ENCODE assay signal across 1 cellular context in the genomic region with DNA sequence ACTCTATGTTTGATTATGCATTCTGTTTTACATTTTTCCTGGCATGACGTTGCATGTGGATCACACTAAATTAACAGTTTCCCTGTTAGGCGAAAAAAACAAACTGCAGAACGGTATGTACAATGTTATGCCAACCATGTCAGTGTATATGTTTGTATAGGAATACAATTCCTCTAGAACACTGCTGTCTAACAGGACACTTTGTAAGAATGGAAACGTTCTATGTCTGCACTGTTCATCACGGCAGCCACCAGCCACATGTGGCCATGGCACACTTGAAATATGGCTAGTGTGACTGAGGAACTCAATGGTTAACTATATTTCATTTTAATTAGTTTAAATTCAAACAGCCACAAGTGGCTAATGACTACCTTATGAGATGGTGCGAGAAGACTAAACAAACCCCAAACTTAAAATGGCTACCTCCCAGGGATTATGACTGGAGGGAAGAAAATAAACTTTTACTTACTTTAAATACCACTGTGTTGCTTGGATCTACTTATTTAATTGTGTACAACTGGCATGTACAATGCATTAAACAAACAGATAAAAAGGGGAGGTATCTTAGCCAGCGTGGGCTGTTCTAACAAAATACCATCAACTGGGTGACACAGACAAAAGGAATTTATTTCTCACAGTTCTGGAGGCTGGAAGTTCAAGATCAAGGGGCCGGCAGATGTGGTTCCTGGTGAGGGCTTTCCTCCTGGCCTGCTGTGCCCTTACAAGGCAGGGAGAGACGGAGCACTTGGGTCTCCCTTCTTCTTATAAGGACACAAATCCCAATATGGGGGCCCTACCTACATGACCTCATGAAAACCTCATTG.
TF ChIP-seq lines count a peak whose summit lies in the region.

No MANE protein-coding gene starts in this region.

TF ChIP-seq in IMR-90, 13 proteins besides CTCF, POLR2A, EP300 and RAD21:
- TF ChIP-seq CHD1 (IDR thresholded peaks at IDR 0.05; ENCODE audit: low read depth, low read length) (no peak), NFE2L2 (IDR thresholded peaks at IDR 0.05; ENCODE audit: low read depth, low read length) (no peak), RCOR1 (IDR thresholded peaks at IDR 0.05; ENCODE audit: insufficient replicate concordance, low read length) (no peak), CEBPB (IDR thresholded peaks at IDR 0.05; ENCODE audit: low read depth, low read length) (no peak), MAFK (IDR thresholded peaks at IDR 0.05; ENCODE audit: low read depth, low read length) (no peak)
- TF ChIP-seq, protein P1, sequence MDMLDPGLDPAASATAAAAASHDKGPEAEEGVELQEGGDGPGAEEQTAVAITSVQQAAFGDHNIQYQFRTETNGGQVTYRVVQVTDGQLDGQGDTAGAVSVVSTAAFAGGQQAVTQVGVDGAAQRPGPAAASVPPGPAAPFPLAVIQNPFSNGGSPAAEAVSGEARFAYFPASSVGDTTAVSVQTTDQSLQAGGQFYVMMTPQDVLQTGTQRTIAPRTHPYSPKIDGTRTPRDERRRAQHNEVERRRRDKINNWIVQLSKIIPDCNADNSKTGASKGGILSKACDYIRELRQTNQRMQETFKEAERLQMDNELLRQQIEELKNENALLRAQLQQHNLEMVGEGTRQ (IDR thresholded peaks at IDR 0.05; ENCODE audit: low read depth, low read length), result no peak
TF ChIP-seq in IMR-90: peak in this region for 0.
